ENCODE assay signal across 8 cellular contexts in genomic region chr14:105021656-105022275, GRCh38. TPM values are rescaled to one million over a fixed set of nuclear protein-coding genes. Genes with fewer than 3 reads are reported as not detected.
DNase-seq lines count a peak whose midpoint lies in the region; ATAC-seq and TF ChIP-seq lines count a peak whose summit lies in the region.

No MANE protein-coding gene starts in this region.

- intact Hi-C loops in testis (cut with DNase I; ENCODE audit: low total_unique reads), result loop anchor here (10.0 kb wide), 1 partner anchor 47 kb away; the partner anchor contains the start of gene AHNAK2

- peak overlapping the region; percentile 62 for H3K27ac ChIP-seq in endodermal cell (ENCODE audit: low read depth, low read length)
- peak overlapping the region; percentile 59 to 65 for H3K27ac ChIP-seq in testis

- H3K36me3 Mint-ChIP-seq in endodermal cell (ENCODE audit: low read depth), result peaks cover 13% of the 10 kb centered on the region

- peak overlapping the region; percentile 93 for H3K4me3 Mint-ChIP-seq in endodermal cell

- ATAC-seq in HG03045 (IDR thresholded peaks at IDR 0.05; ENCODE audit: unreplicated experiment), result no peak

- H3K4me1 ChIP-seq in endodermal cell (ENCODE audit: control insufficient read depth, insufficient read depth, low read length) (peaks cover 5% of the 10 kb centered on the region), testis (peaks cover 11% of the 10 kb centered on the region)

- H3K36me3 ChIP-seq in endodermal cell (ENCODE audit: control insufficient read depth, insufficient read depth, low read length) (peaks cover 8% of the 10 kb centered on the region), testis (ENCODE audit: low read depth, missing control alignments) (no peaks in the 10 kb centered on the region)

- H3K4me3 ChIP-seq in endodermal cell (ENCODE audit: low read length), result peak overlapping the region; percentile 95
- peak overlapping the region; percentile 74 to 78 for H3K4me3 ChIP-seq in testis

- WGBS in endodermal cell (ENCODE audit: insufficient coverage in 1 of 2, insufficient read length in 1 of 2), 2 experiments, result 1 to 13% methylated on average over 16 to 20 of the region's 20 CpGs
- 6 to 8% methylated on average over 20 of the region's 20 CpGs for WGBS in testis, 2 donors

- peak overlapping the region; percentile 79 for H3K9ac ChIP-seq in endodermal cell (ENCODE audit: extremely low read depth, low read length, poor library complexity, severe bottlenecking)

- TF ChIP-seq CTCF in endodermal cell (conservative IDR thresholded peaks at IDR 0.05) (peak; percentile 57), testis (IDR thresholded peaks at IDR 0.05) (no peak)

- H3K27me3 Mint-ChIP-seq in endodermal cell (ENCODE audit: insufficient read depth), result peaks cover 6% of the 10 kb centered on the region

- DNase-seq in NCI-H187 treated with DMSO at 0.1 percent for 48 hours (lab: John Stamatoyannopoulos, UW) (peak; percentile 11), NCI-H187 (lab: John Stamatoyannopoulos, UW) (no peak), MV-4-11 (lab: John Stamatoyannopoulos, UW) (peak; percentile 54), UCSD-AML1 (lab: John Stamatoyannopoulos, UW; ENCODE audit: unreplicated experiment) (peak; percentile 63), endodermal cell (peak; percentile 85), myocyte (ENCODE audit: low read depth) (peak; percentile 44), testis (peak; percentile 65)

- H3K4me1 Mint-ChIP-seq in endodermal cell, result peaks cover 27% of the 10 kb centered on the region

- H3K9me3 ChIP-seq in endodermal cell (ENCODE audit: control insufficient read depth, low read length) (no peaks in the 10 kb centered on the region), testis (no peaks in the 10 kb centered on the region)

- no peaks in the 10 kb centered on the region for H3K9me3 Mint-ChIP-seq in endodermal cell

- H3K27me3 ChIP-seq in endodermal cell (ENCODE audit: control insufficient read depth, insufficient read depth, low read length, poor library complexity, severe bottlenecking), result no peaks in the 10 kb centered on the region
- H3K27me3 ChIP-seq in testis, result no peaks in the 10 kb centered on the region

- peak overlapping the region; percentile 69 for H3K27ac Mint-ChIP-seq in endodermal cell

- no peak for TF ChIP-seq POLR2A in testis (IDR thresholded peaks at IDR 0.05)

RNA-seq across cellular contexts. Expression of gene CDCA4, which starts 0.9 kb away (rescaled TPM):
- total RNA-seq in endodermal cell (10 to 100 TPM; 46.6 to 65.1 TPM), myocyte (12.9 and 15.9 TPM in 2 replicates), testis (10 to 100 TPM; 26.2 to 27.5 TPM)
- polyA plus RNA-seq in endodermal cell (2013, experiment 1 of 2), result 52.4 TPM
- polyA plus RNA-seq in endodermal cell (2013, experiment 2 of 2), result 53.2 TPM
- 14.0 TPM for polyA plus RNA-seq in myocyte (2012)
- 18.3 TPM for polyA plus RNA-seq in testis (ENCODE audit: insufficient read depth, low read depth, low replicate concordance)

RNA-seq across cellular contexts. Expression of gene CLBA1, which starts 36.2 kb away (rescaled TPM):
- total RNA-seq in endodermal cell (10 to 100 TPM; 11.2 to 12.5 TPM), myocyte (10.6 and 13.2 TPM in 2 replicates), testis (10 to 100 TPM; 27.6 to 53.9 TPM)
- polyA plus RNA-seq in endodermal cell (2013, experiment 1 of 2), result 9.8 TPM
- polyA plus RNA-seq in endodermal cell (2013, experiment 2 of 2), result 9.0 TPM
- 14.0 TPM for polyA plus RNA-seq in myocyte (2012)
- 47.6 TPM for polyA plus RNA-seq in testis (ENCODE audit: insufficient read depth, low read depth, low replicate concordance)

RNA-seq across cellular contexts. Expression of gene GPR132, which starts 43.5 kb away (rescaled TPM):
- total RNA-seq in endodermal cell (1 to 10 TPM in 1 of 2 donors, under 1 TPM in 1; 0.27 to 3.3 TPM), myocyte (not detected in 2 replicates), testis (1 to 10 TPM; 2.0 to 2.5 TPM)
- 0.25 TPM for polyA plus RNA-seq in endodermal cell (2013, experiment 1 of 2)
- 0.08 TPM for polyA plus RNA-seq in endodermal cell (2013, experiment 2 of 2)
- polyA plus RNA-seq in myocyte (2012), result 0.18 TPM
- polyA plus RNA-seq in testis (ENCODE audit: insufficient read depth, low read depth, low replicate concordance), result 1.2 TPM

RNA-seq across cellular contexts. Expression of gene AHNAK2, which starts 43.6 kb away (rescaled TPM):
- total RNA-seq in endodermal cell (1 to 10 TPM in 1 of 2 donors, under 1 TPM in 1; 0.93 to 2.2 TPM), myocyte (150 and 229 TPM in 2 replicates), testis (10 to 100 TPM; 10.8 to 12.8 TPM)
- 3.5 TPM for polyA plus RNA-seq in endodermal cell (2013, experiment 1 of 2)
- polyA plus RNA-seq in endodermal cell (2013, experiment 2 of 2), result 3.0 TPM
- polyA plus RNA-seq in myocyte (2012), result 151 TPM
- 15.1 TPM for polyA plus RNA-seq in testis (ENCODE audit: insufficient read depth, low read depth, low replicate concordance)

Comparison
In these comparisons a context has a peak if more than half of its experiments do, and no peak if none do; other contexts are left out.
1. DNase-seq: peak in NCI-H187 treated with DMSO at 0.1 percent for 48 hours (single experiment), MV-4-11 (single experiment), UCSD-AML1 (single experiment), endodermal cell (single experiment), myocyte (single experiment) and testis (single experiment); none in NCI-H187 (0 of 2).